ENCODE assay signal across 9 cellular contexts in genomic region chr9:85746309-85746708, GRCh38.
"Had no signal": no experiment of that assay in that cellular context is flagged by ENCODE, and none has a peak within 500 bp of the region (broad histone marks: within the 10 kb centered on the region; RNA-seq: fewer than 3 reads in every experiment).

No MANE protein-coding gene starts in this region.

- H3K27ac Mint-ChIP-seq: GM23338, H9, HFFc6 had no signal

- H3K9me3 Mint-ChIP-seq: GM23338, H9, HFFc6 had no signal

- H3K9me3 ChIP-seq: HAP-1 had no signal

- H3K27ac ChIP-seq: GM23248 had no signal

- H3K4me3 Mint-ChIP-seq: GM23338, H9, HFFc6 had no signal

- H3K4me3 ChIP-seq: GM23248, GM23338, HAP-1 had no signal

- DNase-seq: GM23248, GOT3, H7, H9, HCEC 1CT, HFFc6 had no signal

- ATAC-seq: GM23338, HCT116 had no signal

- H3K36me3 ChIP-seq: HAP-1 had no signal
